ENCODE assay signal across 19 cellular contexts in the genomic region with DNA sequence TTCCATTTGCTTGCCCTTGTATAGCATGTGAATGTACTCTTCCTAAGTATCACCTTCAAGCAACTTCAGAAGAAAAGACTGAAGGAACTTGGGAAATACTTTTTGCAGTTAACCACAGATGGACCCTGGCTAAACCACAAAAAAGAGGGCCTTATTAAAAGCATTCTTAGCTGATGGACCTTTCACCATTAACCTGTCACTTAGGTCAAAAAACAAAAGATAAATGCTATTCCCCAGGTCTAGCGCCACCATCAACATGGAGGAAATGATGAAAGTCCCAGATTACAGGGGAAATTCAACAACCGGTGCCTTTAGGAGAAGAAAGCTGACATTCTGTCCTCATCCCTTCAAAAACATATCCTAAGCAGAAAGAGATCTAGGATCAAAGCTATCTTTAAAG. TPM values are rescaled to one million over a fixed set of nuclear protein-coding genes. Genes with fewer than 3 reads are reported as not detected.
A peak's percentile ranks its signal among the peaks of the same experiment; 100 is the strongest.
DNase-seq lines count a peak whose midpoint lies in the region; ATAC-seq, FAIRE-seq and TF ChIP-seq lines count a peak whose summit lies in the region.
"Had no signal": no experiment of that assay in that cellular context is flagged by ENCODE, and none has a peak within 500 bp of the region (broad histone marks: within the 10 kb centered on the region; RNA-seq: fewer than 3 reads in every experiment).

No MANE protein-coding gene starts in this region.

- FAIRE-seq in K562 (lab: Jason Lieb, UNC) = no peak
- FAIRE-seq: D721Med, GM19239 had no signal

- H4K20me1 ChIP-seq in OCI-LY3 (ENCODE audit: insufficient read depth, low read length) = 0 out of 2 replicates have a peak, but pooled peaks cover 3% of the 10 kb centered on the region
- H4K20me1 ChIP-seq in K562 (replicated peaks; ENCODE audit: control insufficient read depth, insufficient read depth, low read length) = no peaks in the 10 kb centered on the region

- H3K4me2 ChIP-seq in OCI-LY3 (ENCODE audit: low read length) = 0 out of 2 replicates have a peak overlapping the region, but pooled peaks have one; percentile 12
- no peak overlapping the region for H3K4me2 ChIP-seq in K562 (ENCODE audit: insufficient read depth, low read length)

- H3K4me1 ChIP-seq in OCI-LY3 (ENCODE audit: low read length) (peaks cover 25% of the 10 kb centered on the region), K562 (replicated peaks in 1 of 2; ENCODE audit: control insufficient read depth in 2 of 2, insufficient read depth in 2 of 2, low read length in 2 of 2) (no peaks in the 10 kb centered on the region)

- H2AFZ ChIP-seq in OCI-LY3 (ENCODE audit: low read depth, low read length) = no peak overlapping the region
- H2AFZ ChIP-seq in K562 (ENCODE audit: low read depth, low read length) = no peak overlapping the region
- H2AFZ ChIP-seq: GM23248 had no signal

- CTCF ChIA-PET in K562 (lab: Yijun Ruan, JAX; ENCODE audit: low intra/inter-chr PET ratio) = no interaction called here

- ATAC-seq in K562 (no peak), GM18511 (IDR thresholded peaks at IDR 0.05; ENCODE audit: unreplicated experiment) (no peak), GM21576 (IDR thresholded peaks at IDR 0.05; ENCODE audit: unreplicated experiment) (no peak)

- DNase-seq in A172 (ENCODE audit: low spot score) (peak; percentile 13), H7 (peak; percentile 6), K562 (ENCODE audit: extremely low read depth in 1 of 4, low spot score in 3 of 4) (no peak), head of caudate nucleus (no peak), GOT3 (lab: John Stamatoyannopoulos, UW) (no peak)
- DNase-seq: 8988T, GM23248, MG63, NCI-H2029, NCI-H526 treated with DMSO at 0.1 percent for 48 hours, OCI-M1, T-helper 1 cell had no signal

- H3K79me2 ChIP-seq in OCI-LY3 (ENCODE audit: low read length) = no peaks in the 10 kb centered on the region; the same call in 1 of the 2 replicates
- no peaks in the 10 kb centered on the region for H3K79me2 ChIP-seq in K562 (ENCODE audit: control insufficient read depth, insufficient read depth, low read length)

- no peaks in the 10 kb centered on the region for H3K9me1 ChIP-seq in K562 (ENCODE audit: control insufficient read depth, insufficient read depth, low read length)

- H3K9ac ChIP-seq in OCI-LY3 (ENCODE audit: low read length) (no peak overlapping the region), K562 (ENCODE audit: insufficient read depth in 1 of 2, low read depth in 2 of 2, low read length in 2 of 2) (no peak overlapping the region)
- H3K9ac ChIP-seq: GM23248 had no signal

- TF ChIP-seq POLR2A in K562 (conservative IDR thresholded peaks at IDR 0.05) = no peak

- POLR2A ChIA-PET in K562 (lab: Yijun Ruan, JAX) = no interaction called here

- no peaks in the 10 kb centered on the region for H3K27me3 ChIP-seq in H7 (ENCODE audit: control insufficient read depth, insufficient read depth, low read length)
- H3K27me3 ChIP-seq in OCI-LY3 (ENCODE audit: low read depth, low read length) = no peaks in the 10 kb centered on the region
- no peaks in the 10 kb centered on the region for H3K27me3 ChIP-seq in K562 (ENCODE audit: control insufficient read depth in 2 of 2, insufficient read depth in 2 of 2, low read length in 2 of 2)
- H3K27me3 ChIP-seq: SJCRH30 had no signal

- H3K36me3 ChIP-seq in H7 (replicated peaks; ENCODE audit: control insufficient read depth, insufficient read depth, low read length) (no peaks in the 10 kb centered on the region), OCI-LY3 (replicated peaks; ENCODE audit: low read depth, low read length) (peaks cover 5% of the 10 kb centered on the region), K562 (ENCODE audit: control insufficient read depth, insufficient read depth, low read length) (no peaks in the 10 kb centered on the region)
- H3K36me3 ChIP-seq: MG63, SJCRH30 had no signal

- BruUV-seq in K562 (replicated peaks; lab: Mats Ljungman, UMichigan) = no TSS peak

- in situ Hi-C loops in K562 (cut with MboI) = loop anchor here (10.0 kb wide), 1 partner anchor 340 kb away; no protein-coding TSS in a partner anchor

- no peak for TF ChIP-seq RAD21 in K562 (CRISPR knock-in tag; conservative IDR thresholded peaks at IDR 0.05 in 1 of 2, IDR thresholded peaks at IDR 0.05 in 1 of 2)

- TF ChIP-seq CTCF in OCI-LY3 (IDR thresholded peaks at IDR 0.05; ENCODE audit: low read depth, low read length) (peak; percentile 37), K562 (IDR thresholded peaks at IDR 0.05 in 2 of 3, conservative IDR thresholded peaks at IDR 0.05 in 1 of 3; ENCODE audit: insufficient read depth in 2 of 3, low read depth in 1 of 3, low read length in 3 of 3) (no peak)

- intact Hi-C loops in K562 (cut with micrococcal nuclease) (loop anchor here (10.0 kb wide), 1 partner anchor 370 kb away; no protein-coding TSS in a partner anchor), head of caudate nucleus (cut with DNase I) (loop anchor here (10.0 kb wide), 1 partner anchor 230 kb away; no protein-coding TSS in a partner anchor)

- H3K9me3 ChIP-seq in OCI-LY3 (ENCODE audit: insufficient read depth, low read length) (no peaks in the 10 kb centered on the region), K562 (replicated peaks; ENCODE audit: control insufficient read depth, insufficient read depth, low read depth, low read length) (no peaks in the 10 kb centered on the region)

- H3K27ac ChIP-seq in OCI-LY3 (ENCODE audit: low read length) (no peak overlapping the region), K562 (ENCODE audit: extremely low read depth, low read depth, low read length) (no peak overlapping the region)
- H3K27ac ChIP-seq: GM23248, SJCRH30 had no signal

- no peak overlapping the region for H3K4me3 ChIP-seq in H7 (ENCODE audit: insufficient read depth, low read depth, low read length)
- no peak overlapping the region for H3K4me3 ChIP-seq in OCI-LY3 (ENCODE audit: low read length)
- H3K4me3 ChIP-seq in K562 = no peak overlapping the region
- H3K4me3 ChIP-seq: GM23248, MG63, SJCRH30 had no signal

- no peak for TF ChIP-seq EP300 in K562 (IDR thresholded peaks at IDR 0.05; ENCODE audit: low read length)

- WGBS in K562 (ENCODE audit: insufficient coverage, low coverage, missing lambda C conversion rate) = 0% methylated on average over 2 of the region's 2 CpGs

TF ChIP-seq in K562, 482 proteins besides CTCF, POLR2A, EP300 and RAD21:
- TF ChIP-seq CEBPG (CRISPR knock-in tag; IDR thresholded peaks at IDR 0.05) (no peak), CEBPG (tag; conservative IDR thresholded peaks at IDR 0.05 in 1 of 2, IDR thresholded peaks at IDR 0.05 in 1 of 2) (0 out of 4 replicates have a peak, but pooled peaks of 1 of the 2 experiments have one; percentile 43), NR2C2 (CRISPR knock-in tag; IDR thresholded peaks at IDR 0.05) (no peak), NR2C2 (tag; IDR thresholded peaks at IDR 0.05) (peak; percentile 16; the same call in 1 of the 2 replicates), MEIS2 (IDR thresholded peaks at IDR 0.05; ENCODE audit: partially characterized antibody) (peak; percentile 48), TEAD4 (IDR thresholded peaks at IDR 0.05; ENCODE audit: low read length) (no peak), TEAD4 (CRISPR knock-in tag; IDR thresholded peaks at IDR 0.05; ENCODE audit: borderline replicate concordance) (no peak)

RNA-seq across cellular contexts. Expression of gene STK33, which starts 29.5 kb away (rescaled TPM):
- 17.2 and 31.3 TPM in 2 replicates for total RNA-seq in A172 (2014; rRNA removed; shearing (Covaris generic))
- 10.6 and 11.3 TPM in 2 replicates for total RNA-seq in H7 (2014; rRNA removed; shearing (Covaris generic))
- total RNA-seq in K562 (2011; cell fraction: chromatin; rRNA removed; ENCODE audit: low replicate concordance) = not detected in 2 replicates
- not detected in 2 replicates for total RNA-seq in K562 (2011; cell fraction: nucleolus; rRNA removed)
- total RNA-seq in K562 (2011; cell fraction: nucleoplasm; rRNA removed) = not detected in 2 replicates
- total RNA-seq in K562 (2014; rRNA removed) (not detected in 2 replicates), K562 (2014; rRNA removed; fragmentation: Illumina TruSeq; extraction: Trizol) (not detected in 2 replicates), K562 (2015; rRNA removed; fragmentation: Illumina TruSeq; extraction: Trizol) (not detected in 2 replicates), K562 (2021) (not detected in 2 replicates)
- polyA plus RNA-seq in K562 (2011; rRNA removed) (0.05 TPM in 1 of 2 replicates, not detected in the other), K562 (2014; fragmentation: Illumina TruSeq; extraction: Trizol) (not detected in 2 replicates), K562 (2014; fragmentation: Nextera tagmentation; extraction: Ambion mirVana) (not detected), K562 (2014; rRNA removed) (0.07 TPM in 1 of 2 replicates, not detected in the other)
- not detected in 2 replicates for polyA plus RNA-seq in K562 (2011; cell fraction: cytosol; rRNA removed)
- polyA plus RNA-seq in K562 (2011; cell fraction: nucleus; rRNA removed) = not detected in 2 replicates
- polyA plus RNA-seq in K562 (2012) = 0.07 TPM in 1 of 2 replicates, not detected in the other
- not detected in 2 replicates for polyA minus RNA-seq in K562 (2011; rRNA and poly(A)+ RNA removed)
- polyA minus RNA-seq in K562 (2011; cell fraction: cytosol; rRNA and poly(A)+ RNA removed) = not detected in 2 replicates
- polyA minus RNA-seq in K562 (2011; cell fraction: nucleus; rRNA and poly(A)+ RNA removed) = not detected in 2 replicates
- total RNA-seq: GM23248, HT-29 had no signal
- polyA plus RNA-seq: GM23248 had no signal

Comparison
In these comparisons a context has a peak if more than half of its experiments do, and no peak if none do; other contexts are left out.
1. DNase-seq: peak in A172 (single experiment) and H7 (single experiment); none in K562 (0 of 4), head of caudate nucleus (0 of 42) and GOT3 (single experiment).
2. RNA of gene STK33, which starts 29.5 kb away (total RNA-seq): 17.2 to 31.3 TPM in A172 and 10.6 to 11.3 TPM in H7; not detected in K562; every median in the first group is over 10 times any median in the second.